In the genomic region with DNA sequence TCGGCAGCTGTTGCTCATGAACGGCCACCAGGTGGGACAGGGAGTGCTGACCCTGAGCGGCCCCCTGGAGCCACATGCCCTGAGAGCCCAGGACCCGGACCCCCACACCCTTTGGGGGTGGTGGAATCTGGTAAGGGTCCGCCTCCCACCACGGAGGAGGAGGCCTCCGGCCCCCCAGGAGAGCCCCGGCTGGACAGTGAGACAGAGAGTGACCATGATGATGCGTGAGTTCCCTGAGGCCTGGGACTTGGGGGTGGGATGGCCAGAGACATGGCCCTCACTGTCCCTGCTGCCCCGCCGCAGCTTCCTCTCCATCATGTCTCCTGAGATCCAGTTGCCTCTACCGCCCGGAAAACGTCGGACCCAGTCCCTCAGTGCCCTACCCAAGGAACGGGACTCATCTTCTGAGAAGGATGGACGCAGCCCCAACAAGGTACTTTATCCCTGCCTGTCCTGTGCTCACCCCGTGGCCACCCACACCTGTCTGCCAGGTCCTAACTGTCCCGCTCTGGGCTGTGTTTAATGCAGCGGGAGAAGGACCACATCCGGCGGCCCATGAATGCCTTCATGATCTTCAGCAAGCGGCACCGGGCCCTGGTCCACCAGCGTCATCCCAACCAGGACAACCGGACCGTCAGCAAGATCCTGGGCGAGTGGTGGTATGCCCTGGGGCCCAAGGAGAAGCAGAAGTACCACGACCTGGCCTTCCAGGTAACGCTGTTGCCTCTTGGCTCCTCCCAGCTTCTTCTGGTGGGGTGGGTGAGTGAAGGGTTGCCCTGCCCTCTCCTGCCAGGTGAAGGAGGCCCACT, we compare ENCODE assay signal across 13 cellular contexts. TPM values are rescaled to one million over a fixed set of nuclear protein-coding genes. Genes with fewer than 3 reads are reported as not detected.
DNase-seq lines count a peak whose midpoint lies in the region; FAIRE-seq and TF ChIP-seq lines count a peak whose summit lies in the region.
"Had no signal": no experiment of that assay in that cellular context is flagged by ENCODE, and none has a peak within 500 bp of the region (broad histone marks: within the 10 kb centered on the region; RNA-seq: fewer than 3 reads in every experiment).

No MANE protein-coding gene starts in this region.

- H3K9me2 ChIP-seq in DOHH2 (replicated peaks; ENCODE audit: control insufficient read depth, low read length) = no peaks in the 10 kb centered on the region

- H3K9me3 ChIP-seq in DOHH2 (ENCODE audit: control insufficient read depth, insufficient read depth, low read length) (no peaks in the 10 kb centered on the region), ascending aorta (no peaks in the 10 kb centered on the region), kidney (ENCODE audit: control insufficient read depth in 1 of 2, low read length in 2 of 2) (no peaks in the 10 kb centered on the region), WERI-Rb-1 (ENCODE audit: severe bottlenecking) (no peaks in the 10 kb centered on the region)
- H3K9me3 ChIP-seq: upper lobe of right lung had no signal

- no peak overlapping the region for H3K9ac ChIP-seq in kidney (ENCODE audit: low read length in 2 of 2)
- H3K9ac ChIP-seq: parathyroid adenoma had no signal

- intact Hi-C loops in ascending aorta (cut with DNase I) = no loop called here
- intact Hi-C loops in kidney (cut with DNase I) = no loop called here

- H3K27me3 ChIP-seq in DOHH2 (ENCODE audit: control insufficient read depth, low read length) (no peaks in the 10 kb centered on the region), ascending aorta (no peaks in the 10 kb centered on the region), WERI-Rb-1 (ENCODE audit: insufficient read depth, low read depth, severe bottlenecking) (no peaks in the 10 kb centered on the region)
- H3K27me3 ChIP-seq: upper lobe of right lung had no signal

- peak overlapping the region; percentile 87; the same call in 1 of the 2 replicates for H3K4me2 ChIP-seq in DOHH2 (ENCODE audit: low read length)

- 0 out of 2 replicates have a peak, but pooled peaks cover 3% of the 10 kb centered on the region for H4K20me1 ChIP-seq in DOHH2 (ENCODE audit: control insufficient read depth, insufficient read depth, low read depth, low read length)

- peaks cover 10% of the 10 kb centered on the region for H3F3A ChIP-seq in DOHH2 (ENCODE audit: control insufficient read depth, insufficient read depth)

- peaks cover 34% of the 10 kb centered on the region for H3K4me1 ChIP-seq in DOHH2 (ENCODE audit: control insufficient read depth, low read length)
- peaks cover 27 to 36% of the 10 kb centered on the region in 2 donors for H3K4me1 ChIP-seq in ascending aorta
- peaks cover 28 to 29% of the 10 kb centered on the region in 2 donors for H3K4me1 ChIP-seq in kidney (ENCODE audit: control insufficient read depth in 1 of 2, insufficient read depth in 1 of 2, low read depth in 1 of 2, low read length in 2 of 2)

- no peak overlapping the region for H3K27ac ChIP-seq in DOHH2 (ENCODE audit: low read depth, low read length)
- peak overlapping the region; percentile 72 to 84 for H3K27ac ChIP-seq in ascending aorta
- H3K27ac ChIP-seq in kidney (ENCODE audit: low read depth in 2 of 2, low read length in 2 of 2) = no peak overlapping the region
- H3K27ac ChIP-seq in temporal lobe (ENCODE audit: low read depth, low read length) = peak overlapping the region; percentile 36
- H3K27ac ChIP-seq in WERI-Rb-1 = no peak overlapping the region
- H3K27ac ChIP-seq: parathyroid adenoma, upper lobe of right lung had no signal

- FAIRE-seq in kidney (lab: Jason Lieb, UNC) = no peak
- FAIRE-seq: G401.6 had no signal

- peak in 1 of 2 donors; percentile 67 for DNase-seq in ascending aorta (ENCODE audit: low spot score in 2 of 2)
- peak; percentile 72 for DNase-seq in kidney
- no peak for DNase-seq in WERI-Rb-1
- DNase-seq in effector CD8-positive, alpha-beta T cell (lab: John Stamatoyannopoulos, UW) = no peak
- DNase-seq in KBM-7 = no peak
- DNase-seq: activated CD8-positive, alpha-beta T cell treated with anti-CD3 and anti-CD28 coated beads, Interleukin-2, amount 10 ng/mL, durations not matched to agents 7 days and 5 days; NCI-H1105 treated with DMSO at 0.1 percent for 48 hours; upper lobe of right lung had no signal

- peaks cover 29% of the 10 kb centered on the region for H3K79me2 ChIP-seq in DOHH2 (ENCODE audit: control insufficient read depth, low read length)
- H3K79me2 ChIP-seq: parathyroid adenoma had no signal

- H3K4me3 ChIP-seq in DOHH2 (ENCODE audit: low read length) (no peak overlapping the region), ascending aorta (peak overlapping the region in 1 of 2 donors; percentile 85), kidney (ENCODE audit: low read length in 2 of 2) (no peak overlapping the region), WERI-Rb-1 (ENCODE audit: low read depth, low read length) (no peak overlapping the region)
- H3K4me3 ChIP-seq: upper lobe of right lung had no signal

- in situ Hi-C loops in KBM-7 (cut with MboI; ENCODE audit: low pct_unique_long_range_greater_than_20kb, low sequenced_read_pairs) = no loop called here

- H3K36me3 ChIP-seq in DOHH2 (ENCODE audit: control insufficient read depth, low read length) (peaks cover 65% of the 10 kb centered on the region), ascending aorta (peaks cover 52 to 54% of the 10 kb centered on the region in 2 donors), kidney (ENCODE audit: control insufficient read depth in 1 of 2, insufficient read depth in 2 of 2, low read length in 2 of 2) (peaks cover 12 to 27% of the 10 kb centered on the region in 2 donors), WERI-Rb-1 (peaks cover 57% of the 10 kb centered on the region)

- TF ChIP-seq CTCF in DOHH2 (IDR thresholded peaks at IDR 0.05; ENCODE audit: low read depth, low read length, poor library complexity, severe bottlenecking) = no peak
- TF ChIP-seq CTCF in ascending aorta (IDR thresholded peaks at IDR 0.05) = no peak
- no peak for TF ChIP-seq CTCF in kidney (IDR thresholded peaks at IDR 0.05; ENCODE audit: borderline replicate concordance, extremely low read depth, insufficient read depth)
- TF ChIP-seq CTCF in WERI-Rb-1 (IDR thresholded peaks at IDR 0.05; ENCODE audit: low read depth, low read length) = no peak

RNA-seq across cellular contexts. Expression of gene PRR19, which starts 14.7 kb away (rescaled TPM):
- total RNA-seq in ascending aorta (not detected), kidney (0.47 TPM), temporal lobe (3.0 TPM)
- 0.71 TPM for polyA plus RNA-seq in kidney (ENCODE audit: insufficient read depth, low read depth, low replicate concordance)

RNA-seq across cellular contexts. Expression of gene PAFAH1B3, which starts 15.2 kb away (rescaled TPM):
- total RNA-seq in ascending aorta = 88.9 TPM
- total RNA-seq in kidney = 22.0 TPM
- polyA plus RNA-seq in kidney (ENCODE audit: insufficient read depth, low read depth, low replicate concordance) = 38.3 TPM
- 178 TPM for total RNA-seq in temporal lobe

RNA-seq across cellular contexts. Expression of gene CIC, which starts 18.2 kb away (rescaled TPM):
- total RNA-seq in ascending aorta = 247 TPM
- 90.9 TPM for total RNA-seq in kidney
- 18.8 TPM for polyA plus RNA-seq in kidney (ENCODE audit: insufficient read depth, low read depth, low replicate concordance)
- total RNA-seq in temporal lobe = 29.7 TPM

RNA-seq across cellular contexts. Expression of gene TMEM145, which starts 25.9 kb away (rescaled TPM):
- not detected for total RNA-seq in ascending aorta
- total RNA-seq in kidney = not detected
- polyA plus RNA-seq in kidney (ENCODE audit: insufficient read depth, low read depth, low replicate concordance) = not detected
- 54.6 TPM for total RNA-seq in temporal lobe
- polyA plus RNA-seq: IgD-negative memory B cell had no signal

RNA-seq across cellular contexts. Expression of gene ERF, which starts 32.3 kb away (rescaled TPM):
- total RNA-seq in ascending aorta (51.6 TPM), kidney (61.2 TPM), temporal lobe (5.7 TPM)
- 31.1 TPM for polyA plus RNA-seq in kidney (ENCODE audit: insufficient read depth, low read depth, low replicate concordance)

Comparison
In these comparisons a context has a peak if more than half of its experiments do, and no peak if none do; other contexts are left out.
1. H3K27ac ChIP-seq: peak in ascending aorta (2 of 2) and temporal lobe (single experiment); none in DOHH2 (single experiment), kidney (0 of 2) and WERI-Rb-1 (single experiment).